ENCODE assay signal across 27 cellular contexts in genomic region chr13:34087791-34088190, GRCh38.
"Had no signal": no experiment of that assay in that cellular context is flagged by ENCODE, and none has a peak within 500 bp of the region (broad histone marks: within the 10 kb centered on the region; RNA-seq: fewer than 3 reads in every experiment).

No MANE protein-coding gene starts in this region.

- ATAC-seq: stimulated activated effector memory CD8-positive, alpha-beta T cell treated with anti-CD3 and anti-CD28 coated beads, Interleukin-12 subunit alpha, Interleukin-12 subunit beta, amount 100 ng/mL, for 72 hours; stimulated activated memory B cell treated with anti-CD40 and anti-IgM and Interleukin-4, amounts not matched to agents 10 μg/mL and 1 μg/mL and 100 μg/mL, for 72 hours; stimulated activated naive B cell treated with anti-CD40 and anti-IgM and Interleukin-4, amounts not matched to agents 10 μg/mL and 1 μg/mL and 100 μg/mL, for 72 hours; stimulated activated naive CD8-positive, alpha-beta T cell treated with anti-CD3 and anti-CD28 coated beads, Interleukin-15, amount 100 ng/mL, for 72 hours; stimulated activated naive CD8-positive, alpha-beta T cell treated with anti-CD3 and anti-CD28 coated beads, Interleukin-15, Interleukin-2, amounts not matched to agents 100 U/mL and 50 U/mL, for 24 hours; upper lobe of right lung had no signal

- DNase-seq: stimulated activated CD4-positive, alpha-beta T cell treated with anti-CD3 and anti-CD28 coated beads, Interleukin-2, amount 100 ng/mL, for 48 hours; stimulated activated CD4-positive, alpha-beta T cell treated with anti-CD3 and anti-CD28 coated beads, Interleukin-4, amount 100 ng/mL, for 1 hour; stimulated activated CD4-positive, alpha-beta T cell treated with anti-CD3 and anti-CD28 coated beads, Interleukin-4, amount 100 ng/mL, for 24 hours; stimulated activated CD4-positive, alpha-beta T cell treated with anti-CD3 and anti-CD28 coated beads, Interleukin-4, amount 100 ng/mL, for 4 hours; stimulated activated CD8-positive, alpha-beta memory T cell treated with anti-CD3 and anti-CD28 coated beads, Interleukin-4, amount 100 ng/mL, for 48 hours; stimulated activated naive B cell treated with anti-CD40 and anti-IgM and Interleukin-4, amounts not matched to agents 10 μg/mL and 1 μg/mL and 100 μg/mL, for 72 hours; stimulated activated naive CD4-positive, alpha-beta T cell; stimulated activated naive CD4-positive, alpha-beta T cell treated with Interleukin-2 at 50 U/mL for 16 hours; stimulated activated naive CD8-positive, alpha-beta T cell treated with anti-CD3 and anti-CD28 coated beads, Interleukin-15, amount 100 ng/mL, for 72 hours; stimulated activated naive CD8-positive, alpha-beta T cell treated with anti-CD3 and anti-CD28 coated beads, Interleukin-15, Interleukin-2, amounts not matched to agents 100 U/mL and 50 U/mL, for 24 hours; stomach; substantia nigra; testis; thyroid gland; tibial artery; transverse colon; trophoblast cell; upper lobe of left lung; upper lobe of right lung; uterus had no signal

- H3K4me3 ChIP-seq: stomach, suprapubic skin, testis, thoracic aorta, thyroid gland, tibial artery, tibial nerve, transverse colon, upper lobe of left lung, upper lobe of right lung, uterus, vagina had no signal

- H3K9me3 ChIP-seq: suprapubic skin, testis, thoracic aorta, thyroid gland, tibial artery, transverse colon, upper lobe of right lung, uterus, vagina had no signal

- H3K4me1 ChIP-seq: stomach, suprapubic skin, testis, thyroid gland, tibial artery, tibial nerve, transverse colon, upper lobe of left lung, upper lobe of right lung, uterus, vagina had no signal

- H3K27ac ChIP-seq: stomach, suprapubic skin, testis, thoracic aorta, thyroid gland, tibial artery, tibial nerve, transverse colon, upper lobe of left lung, upper lobe of right lung, uterus, vagina had no signal

- FAIRE-seq: urothelium cell line had no signal

- H3K36me3 ChIP-seq: stomach, suprapubic skin, thoracic aorta, thyroid gland, tibial artery, tibial nerve, transverse colon, upper lobe of left lung, upper lobe of right lung, uterus, vagina had no signal
